Comparison of ENCODE assay signal across 16 cellular contexts in genomic region chr15:65275728-65276126, GRCh38. TPM values are rescaled to one million over a fixed set of nuclear protein-coding genes. Genes with fewer than 3 reads are reported as not detected.
DNase-seq lines count a peak whose midpoint lies in the region; ATAC-seq and TF ChIP-seq lines count a peak whose summit lies in the region.
"Had no signal": no experiment of that assay in that cellular context is flagged by ENCODE, and none has a peak within 500 bp of the region (broad histone marks: within the 10 kb centered on the region; RNA-seq: fewer than 3 reads in every experiment).

No MANE protein-coding gene starts in this region.

- no peak for ATAC-seq in stimulated activated effector memory CD8-positive, alpha-beta T cell treated with anti-CD3 and anti-CD28 coated beads, Interleukin-12 subunit alpha, Interleukin-12 subunit beta, amount 100 ng/mL, for 72 hours
- no peak for ATAC-seq in HG03095 (IDR thresholded peaks at IDR 0.05; ENCODE audit: unreplicated experiment)

- no peak for TF ChIP-seq CTCF in osteocyte (IDR thresholded peaks at IDR 0.05)

- H3K36me3 Mint-ChIP-seq in activated naive CD4-positive, alpha-beta T cell treated with anti-CD3 and anti-CD28 coated beads, Interleukin-2, amount 50 U/mL, for 24 hours = peaks cover 5% of the 10 kb centered on the region
- H3K36me3 Mint-ChIP-seq in stimulated activated effector memory CD8-positive, alpha-beta T cell treated with anti-CD3 and anti-CD28 coated beads, Interleukin-12 subunit alpha, Interleukin-12 subunit beta, amount 100 ng/mL, for 72 hours = peaks cover 5% of the 10 kb centered on the region
- H3K36me3 Mint-ChIP-seq in osteocyte (ENCODE audit: unreplicated experiment) = peaks cover 4% of the 10 kb centered on the region

- H3K4me1 Mint-ChIP-seq in activated naive CD4-positive, alpha-beta T cell treated with anti-CD3 and anti-CD28 coated beads, Interleukin-2, amount 50 U/mL, for 24 hours = peaks cover 66% of the 10 kb centered on the region
- peaks cover 36% of the 10 kb centered on the region for H3K4me1 Mint-ChIP-seq in stimulated activated effector memory CD8-positive, alpha-beta T cell treated with anti-CD3 and anti-CD28 coated beads, Interleukin-12 subunit alpha, Interleukin-12 subunit beta, amount 100 ng/mL, for 72 hours
- peaks cover 2% of the 10 kb centered on the region for H3K4me1 Mint-ChIP-seq in osteocyte (ENCODE audit: unreplicated experiment)

- no peaks in the 10 kb centered on the region for H3K27me3 Mint-ChIP-seq in activated naive CD4-positive, alpha-beta T cell treated with anti-CD3 and anti-CD28 coated beads, Interleukin-2, amount 50 U/mL, for 24 hours
- no peaks in the 10 kb centered on the region for H3K27me3 Mint-ChIP-seq in osteocyte (ENCODE audit: unreplicated experiment)

- H3K9me3 Mint-ChIP-seq in activated naive CD4-positive, alpha-beta T cell treated with anti-CD3 and anti-CD28 coated beads, Interleukin-2, amount 50 U/mL, for 24 hours = no peaks in the 10 kb centered on the region
- no peaks in the 10 kb centered on the region for H3K9me3 Mint-ChIP-seq in stimulated activated effector memory CD8-positive, alpha-beta T cell treated with anti-CD3 and anti-CD28 coated beads, Interleukin-12 subunit alpha, Interleukin-12 subunit beta, amount 100 ng/mL, for 72 hours
- no peaks in the 10 kb centered on the region for H3K9me3 Mint-ChIP-seq in osteocyte (ENCODE audit: unreplicated experiment)
- H3K9me3 Mint-ChIP-seq: neural crest cell had no signal

- H3K4me3 Mint-ChIP-seq in activated naive CD4-positive, alpha-beta T cell treated with anti-CD3 and anti-CD28 coated beads, Interleukin-2, amount 50 U/mL, for 24 hours = peak overlapping the region; percentile 61
- H3K4me3 Mint-ChIP-seq in stimulated activated effector memory CD8-positive, alpha-beta T cell treated with anti-CD3 and anti-CD28 coated beads, Interleukin-12 subunit alpha, Interleukin-12 subunit beta, amount 100 ng/mL, for 72 hours = no peak overlapping the region
- H3K4me3 Mint-ChIP-seq in osteocyte (ENCODE audit: unreplicated experiment) = no peak overlapping the region
- H3K4me3 Mint-ChIP-seq: neural crest cell had no signal

- DNase-seq in activated naive CD4-positive, alpha-beta T cell treated with Interleukin-2 at 50 U/mL for 16 hours = no peak
- DNase-seq in SW480 (ENCODE audit: low spot score) = peak; percentile 34
- peak; percentile 37 for DNase-seq in hepatic stellate cell (ENCODE audit: low spot score)
- no peak for DNase-seq in stimulated activated effector memory CD8-positive, alpha-beta T cell treated with anti-CD3 and anti-CD28 coated beads, Interleukin-12 subunit alpha, Interleukin-12 subunit beta, amount 100 ng/mL, for 72 hours (ENCODE audit: low spot score in 2 of 2)
- no peak for DNase-seq in osteocyte (ENCODE audit: extremely low spot score, unreplicated experiment)
- no peak for DNase-seq in NCI-H2171 treated with DMSO at 0.1 percent for 48 hours (lab: John Stamatoyannopoulos, UW)
- DNase-seq: ACHN; amniotic stem cell; dorsolateral prefrontal cortex; NCI-H345; stimulated activated CD4-positive, alpha-beta T cell treated with anti-CD3 and anti-CD28 coated beads, Interleukin-12 subunit alpha, Interleukin-12 subunit beta, amount 100 ng/mL, for 4 hours had no signal

- H3K27ac Mint-ChIP-seq in activated naive CD4-positive, alpha-beta T cell treated with anti-CD3 and anti-CD28 coated beads, Interleukin-2, amount 50 U/mL, for 24 hours = peak overlapping the region; percentile 90
- peak overlapping the region; percentile 57 for H3K27ac Mint-ChIP-seq in stimulated activated effector memory CD8-positive, alpha-beta T cell treated with anti-CD3 and anti-CD28 coated beads, Interleukin-12 subunit alpha, Interleukin-12 subunit beta, amount 100 ng/mL, for 72 hours
- no peak overlapping the region for H3K27ac Mint-ChIP-seq in osteocyte (ENCODE audit: unreplicated experiment)

RNA-seq across cellular contexts. Expression of gene PARP16, which starts 11.0 kb away (rescaled TPM):
- 9.4 and 9.5 TPM in 2 replicates for total RNA-seq in osteocyte

RNA-seq across cellular contexts. Expression of gene RNU5A-1, which starts 20.1 kb away (rescaled TPM):
- not detected in 2 replicates for total RNA-seq in osteocyte
- total RNA-seq: activated CD8-positive, alpha-beta memory T cell treated with anti-CD3 and anti-CD28 coated beads for 36 hours; neural crest cell; urinary bladder had no signal

RNA-seq across cellular contexts. Expression of gene RNU5B-1, which starts 28.8 kb away (rescaled TPM):
- 18.5 and 32.7 TPM in 2 replicates for total RNA-seq in osteocyte
- total RNA-seq: activated CD8-positive, alpha-beta memory T cell treated with anti-CD3 and anti-CD28 coated beads for 36 hours had no signal

Comparison
In these comparisons a context has a peak if more than half of its experiments do, and no peak if none do; other contexts are left out.
1. DNase-seq: peak in SW480 (single experiment) and hepatic stellate cell (single experiment); none in activated naive CD4-positive, alpha-beta T cell treated with Interleukin-2 at 50 U/mL for 16 hours (single experiment), stimulated activated effector memory CD8-positive, alpha-beta T cell treated with anti-CD3 and anti-CD28 coated beads, Interleukin-12 subunit alpha, Interleukin-12 subunit beta, amount 100 ng/mL, for 72 hours (0 of 2), osteocyte (single experiment) and NCI-H2171 treated with DMSO at 0.1 percent for 48 hours (single experiment).